In the genomic region with DNA sequence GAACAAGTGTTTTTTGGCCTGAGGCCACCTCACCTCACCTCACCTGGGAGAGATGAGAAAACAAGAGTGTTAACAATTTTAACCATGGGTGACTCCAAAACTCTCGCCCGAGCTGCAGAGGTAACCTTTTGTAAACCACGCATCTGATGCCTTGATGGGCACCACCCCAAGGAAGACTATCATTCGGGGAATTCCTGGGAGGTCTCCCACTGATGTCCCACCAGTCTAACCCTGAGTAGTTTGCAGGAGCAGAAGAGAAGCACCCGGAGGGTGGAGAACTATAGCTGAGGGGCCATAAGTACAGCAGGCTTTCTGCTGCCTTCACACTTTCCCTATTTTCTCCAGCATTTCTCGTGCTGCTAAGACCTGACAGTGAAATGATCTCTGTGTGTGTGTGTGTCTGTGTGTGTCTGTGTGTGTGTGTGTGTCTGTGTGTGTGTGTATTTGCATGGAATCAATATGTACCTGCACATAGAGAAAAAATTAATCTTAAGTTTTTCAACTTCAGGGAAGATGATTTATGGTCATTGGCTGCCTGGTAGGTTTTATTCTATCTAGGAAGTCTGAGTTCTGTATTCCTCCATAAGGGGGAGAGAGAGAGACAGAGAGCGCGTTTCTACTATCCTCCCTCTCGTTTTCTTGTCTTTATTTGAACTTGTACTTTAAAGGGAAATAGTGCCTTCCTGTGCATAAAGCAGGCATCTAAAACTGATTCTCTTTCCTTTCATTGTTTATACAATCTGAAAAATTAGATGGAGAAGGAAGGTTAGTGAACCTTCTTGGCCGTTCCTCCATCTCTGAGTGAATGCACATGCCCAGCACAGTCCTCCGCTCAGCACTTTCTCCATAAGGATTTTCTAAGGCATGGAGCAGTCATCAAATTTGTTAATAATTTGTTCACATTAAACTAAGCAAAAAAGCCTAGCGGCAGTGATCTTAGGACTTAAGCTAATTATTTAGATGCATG, we compare ENCODE assay signal across 10 cellular contexts.
DNase-seq lines count a peak whose midpoint lies in the region; ATAC-seq and TF ChIP-seq lines count a peak whose summit lies in the region.
"Had no signal": no experiment of that assay in that cellular context is flagged by ENCODE, and none has a peak within 500 bp of the region (broad histone marks: within the 10 kb centered on the region; RNA-seq: fewer than 3 reads in every experiment).

No MANE protein-coding gene starts in this region.

- ATAC-seq in left lung (peak; percentile 44), left colon (no peak)

- no peaks in the 10 kb centered on the region for H4K20me1 ChIP-seq in Karpas-422 (ENCODE audit: insufficient read depth, low read depth, low read length)

- H3K36me3 ChIP-seq in Karpas-422 (ENCODE audit: insufficient read depth, low read length) = no peaks in the 10 kb centered on the region
- H3K36me3 ChIP-seq in brain microvascular endothelial cell (replicated peaks) = peaks cover 7% of the 10 kb centered on the region
- H3K36me3 ChIP-seq in left lung = no peaks in the 10 kb centered on the region
- no peaks in the 10 kb centered on the region for H3K36me3 ChIP-seq in testis (ENCODE audit: low read depth, missing control alignments)

- H3K4me3 ChIP-seq in Karpas-422 (ENCODE audit: low read length) (no peak overlapping the region), brain microvascular endothelial cell (ENCODE audit: low read depth, low read length) (no peak overlapping the region), left lung (no peak overlapping the region), testis (no peak overlapping the region)

- no peak for TF ChIP-seq POLR2A in testis (IDR thresholded peaks at IDR 0.05)

- H3K27me3 ChIP-seq in Karpas-422 (ENCODE audit: low read length) (no peaks in the 10 kb centered on the region), brain microvascular endothelial cell (replicated peaks) (no peaks in the 10 kb centered on the region), left lung (no peaks in the 10 kb centered on the region), testis (no peaks in the 10 kb centered on the region)

- H3K9me3 ChIP-seq in Karpas-422 (ENCODE audit: low read length) (no peaks in the 10 kb centered on the region), left lung (no peaks in the 10 kb centered on the region), testis (no peaks in the 10 kb centered on the region)

- H3K79me2 ChIP-seq in Karpas-422 (ENCODE audit: low read length) = no peaks in the 10 kb centered on the region

- no peak overlapping the region for H3K27ac ChIP-seq in Karpas-422 (ENCODE audit: low read length)
- no peak overlapping the region for H3K27ac ChIP-seq in brain microvascular endothelial cell
- no peak overlapping the region for H3K27ac ChIP-seq in left lung
- H3K27ac ChIP-seq in testis = no peak overlapping the region

- H3K4me1 ChIP-seq in Karpas-422 (ENCODE audit: low read length) (no peaks in the 10 kb centered on the region), left lung (peaks cover 0 to 7% of the 10 kb centered on the region in 2 donors), testis (no peaks in the 10 kb centered on the region)

- TF ChIP-seq CTCF in brain microvascular endothelial cell (IDR thresholded peaks at IDR 0.05; ENCODE audit: low read depth, low read length, missing control alignments) (peak; percentile 34), left lung (IDR thresholded peaks at IDR 0.05) (peak in 1 of 2 donors; percentile 11), testis (IDR thresholded peaks at IDR 0.05) (peak in 2 of 3 experiments; percentile 25 to 34)

- no peaks in the 10 kb centered on the region for H3K9me2 ChIP-seq in Karpas-422 (replicated peaks; ENCODE audit: insufficient read depth, low read length)

- DNase-seq in Karpas-422 = peak; percentile 44
- no peak for DNase-seq in brain microvascular endothelial cell
- DNase-seq in left lung = no peak
- DNase-seq in testis = no peak
- no peak for DNase-seq in stimulated activated naive CD4-positive, alpha-beta T cell treated with Interleukin-2 at 50 U/mL for 16 hours (lab: John Stamatoyannopoulos, UW)
- no peak for DNase-seq in activated T-cell treated with anti-CD3 and anti-CD28 coated beads, Interleukin-2, amount 50 U/mL, for 1 hour
- no peak for DNase-seq in NCI-H128 (lab: John Stamatoyannopoulos, UW; ENCODE audit: unreplicated experiment)
- DNase-seq in left colon = no peak
- DNase-seq: activated B cell treated with CpG ODN at 0.5 μM for 24 hours; activated T-cell treated with anti-CD3 and anti-CD28 coated beads, Interleukin-2, amount 50 U/mL, for 24 hours had no signal

- WGBS in testis, 2 donors = 76 to 81% methylated on average over 12 of the region's 12 CpGs

- intact Hi-C loops in left lung (cut with DNase I) = no loop called here
- intact Hi-C loops in testis (cut with DNase I; ENCODE audit: low total_unique reads) = no loop called here
- intact Hi-C loops in left colon (cut with DNase I, micrococcal nuclease) = loop anchor here in 1 of 2 donors (10.0 kb wide), 1 partner anchor 116 kb away; no protein-coding TSS in a partner anchor

- in situ Hi-C loops in brain microvascular endothelial cell (cut with HindIII; ENCODE audit: low pct_ligation_motif_present, low sequenced_read_pairs) = no loop called here

- no peak overlapping the region for H2AFZ ChIP-seq in Karpas-422 (ENCODE audit: low read length)

- no peak overlapping the region for H3K4me2 ChIP-seq in Karpas-422 (ENCODE audit: low read depth, low read length, poor library complexity, severe bottlenecking)

- H3K9ac ChIP-seq in Karpas-422 (ENCODE audit: low read length) = no peak overlapping the region
